ENCODE assay signal across 19 cellular contexts in genomic region chr2:234702731-234703225, GRCh38.
DNase-seq lines count a peak whose midpoint lies in the region; ATAC-seq, FAIRE-seq and TF ChIP-seq lines count a peak whose summit lies in the region.
"Had no signal": no experiment of that assay in that cellular context is flagged by ENCODE, and none has a peak within 500 bp of the region (broad histone marks: within the 10 kb centered on the region; RNA-seq: fewer than 3 reads in every experiment).

No MANE protein-coding gene starts in this region.

- ATAC-seq in RWPE2 (ENCODE audit: low read depth) (peak; percentile 53; the same call in 2 of the 3 replicates), HG02981 (IDR thresholded peaks at IDR 0.05; ENCODE audit: unreplicated experiment) (no peak), GM18909 (IDR thresholded peaks at IDR 0.05; ENCODE audit: poor library complexity, unreplicated experiment) (no peak)
- ATAC-seq: K562; stimulated activated effector memory CD8-positive, alpha-beta T cell treated with anti-CD3 and anti-CD28 coated beads, Interleukin-12 subunit alpha, Interleukin-12 subunit beta, amount 100 ng/mL, for 72 hours; T-cell had no signal

- no peaks in the 10 kb centered on the region for H3K36me3 ChIP-seq in BE2C
- no peaks in the 10 kb centered on the region for H3K36me3 ChIP-seq in RWPE2 (ENCODE audit: low read depth)

- H3K27me3 ChIP-seq in BE2C, result no peaks in the 10 kb centered on the region; the same call in 1 of the 2 replicates
- H3K27me3 ChIP-seq in RWPE2 (ENCODE audit: insufficient read depth, poor library complexity, severe bottlenecking), result no peaks in the 10 kb centered on the region

- peak; percentile 23 for DNase-seq in BE2C
- peak; percentile 14 for DNase-seq in ELR (ENCODE audit: low read depth)
- DNase-seq in RWPE2 (ENCODE audit: low spot score), result no peak
- peak; percentile 41 for DNase-seq in kidney tubule cell (ENCODE audit: low spot score)
- no peak for DNase-seq in RCC 7860 (ENCODE audit: low spot score)
- DNase-seq: activated CD4-positive, alpha-beta memory T cell treated with anti-CD3 and anti-CD28 coated beads for 36 hours; activated naive CD8-positive, alpha-beta T cell treated with anti-CD3 and anti-CD28 coated beads, Interleukin-2, amount 10 ng/mL, durations not matched to agents 7 days and 5 days; C1 segment of cervical spinal cord; central memory CD4-positive, alpha-beta T cell; HFFc6; NCI-H1694; stimulated activated CD4-positive, alpha-beta T cell treated with anti-CD3 and anti-CD28 coated beads, Interleukin-2, amount 100 ng/mL, for 48 hours; T-cell had no signal

- TF ChIP-seq CTCF in BE2C (IDR thresholded peaks at IDR 0.05; ENCODE audit: low read depth, low read length) (no peak), RWPE2 (IDR thresholded peaks at IDR 0.05; ENCODE audit: poor library complexity, severe bottlenecking) (no peak)

- no peak overlapping the region for H3K27ac ChIP-seq in RWPE2 (ENCODE audit: poor library complexity, severe bottlenecking)

- no peak overlapping the region for H3K4me3 ChIP-seq in BE2C (ENCODE audit: low read depth, low read length)
- H3K4me3 ChIP-seq in RWPE2 (ENCODE audit: severe bottlenecking), result no peak overlapping the region
- H3K4me3 ChIP-seq: K562, smooth muscle cell had no signal

- FAIRE-seq in RCC 7860 (lab: Jason Lieb, UNC), result no peak
- FAIRE-seq: astrocyte, K562 had no signal

- H3K9me3 ChIP-seq in BE2C (no peaks in the 10 kb centered on the region), RWPE2 (ENCODE audit: severe bottlenecking) (peaks cover 1% of the 10 kb centered on the region)

- no peaks in the 10 kb centered on the region for H3K4me1 ChIP-seq in BE2C
- H3K4me1 ChIP-seq in RWPE2 (ENCODE audit: insufficient read depth, poor library complexity, severe bottlenecking), result peaks cover 3% of the 10 kb centered on the region

Comparison
In these comparisons a context has a peak if more than half of its experiments do, and no peak if none do; other contexts are left out.
1. DNase-seq: peak in BE2C (single experiment), ELR (single experiment) and kidney tubule cell (single experiment); none in RWPE2 (single experiment) and RCC 7860 (single experiment).